ENCODE assay signal across 8 cellular contexts in genomic region chr16:1971678-1972489, GRCh38. TPM values are rescaled to one million over a fixed set of nuclear protein-coding genes. Genes with fewer than 3 reads are reported as not detected.
DNase-seq lines count a peak whose midpoint lies in the region; ATAC-seq, FAIRE-seq and TF ChIP-seq lines count a peak whose summit lies in the region.

Gene TBL3, plus strand, starts transcription at chr16:1972053. Its CDS starts 112 bp downstream, at chr16:1972165.

- H3K9me2 ChIP-seq in OCI-LY1 (ENCODE audit: low read depth, low read length): no peaks in the 10 kb centered on the region

- H3F3A ChIP-seq in OCI-LY1 (ENCODE audit: insufficient read depth, low read length): no peaks in the 10 kb centered on the region

- H3K4me3 ChIP-seq in HUES6 (ENCODE audit: low read depth, low read length) (peak within 1 kb of the TSS; percentile 94), OCI-LY1 (ENCODE audit: low read depth, low read length, poor library complexity, severe bottlenecking) (peak within 1 kb of the TSS; percentile 95), endothelial cell of umbilical vein (replicated peaks in 1 of 3; ENCODE audit: insufficient read depth in 1 of 3, low read depth in 1 of 3, low read length in 3 of 3) (peak within 1 kb of the TSS; percentile 59 to 82 (median 62))

- dilution Hi-C loops in endothelial cell of umbilical vein (cut with MboI; ENCODE audit: extremely low pct_ligation_motif_present, low sequenced_read_pairs): no loop called here

- FAIRE-seq in D721Med (lab: Jason Lieb, UNC) (no peak), endothelial cell of umbilical vein (lab: Jason Lieb, UNC) (peak; percentile 88)

- peak; percentile 76 for ATAC-seq in GM21423 (IDR thresholded peaks at IDR 0.05; ENCODE audit: unreplicated experiment)

- intact Hi-C loops in endothelial cell of umbilical vein (cut with micrococcal nuclease): loop anchor here (1.0 kb wide), 1 partner anchor 12 kb away; the partner anchor contains the start of gene GFER

- H3K27ac ChIP-seq in HUES6 (ENCODE audit: low read depth, low read length): peak within 1 kb of the TSS; percentile 62; the same call in 1 of the 2 replicates
- peak within 1 kb of the TSS; percentile 84 for H3K27ac ChIP-seq in OCI-LY1 (ENCODE audit: low read depth, low read length, poor library complexity, severe bottlenecking)
- H3K27ac ChIP-seq in endothelial cell of umbilical vein (ENCODE audit: insufficient read depth, low read depth, low read length): peak within 1 kb of the TSS; percentile 40

- peak; percentile 99 for DNase-seq in D721Med (ENCODE audit: insufficient read length, low spot score)
- peak; percentile 93 for DNase-seq in activated T-cell treated with anti-CD3 and anti-CD28 coated beads for 1 hour (ENCODE audit: low read depth)
- DNase-seq in endothelial cell of umbilical vein (ENCODE audit: low read depth, low spot score): peak; percentile 95
- peak; percentile 88 for DNase-seq in middle frontal gyrus (ENCODE audit: extremely low spot score, low spot score)
- peak; percentile 94 for DNase-seq in stimulated activated CD8-positive, alpha-beta memory T cell treated with anti-CD3 and anti-CD28 coated beads, Interleukin-2, amount 100 ng/mL, for 1 hour (ENCODE audit: low read depth in 2 of 2)

- peak within 1 kb of the TSS; percentile 86 for H3K4me2 ChIP-seq in OCI-LY1 (ENCODE audit: low read length)
- H3K4me2 ChIP-seq in endothelial cell of umbilical vein (ENCODE audit: insufficient read depth, low read length): peak within 1 kb of the TSS; percentile 70

- H4K20me1 ChIP-seq in OCI-LY1 (ENCODE audit: insufficient read depth, low read length): no peaks in the 10 kb centered on the region
- no peaks in the 10 kb centered on the region for H4K20me1 ChIP-seq in endothelial cell of umbilical vein (replicated peaks; ENCODE audit: control insufficient read depth, extremely low read depth, insufficient read depth, low read length)

- peak within 1 kb of the TSS; percentile 88 for H3K9ac ChIP-seq in HUES6 (ENCODE audit: low read length)
- H3K9ac ChIP-seq in OCI-LY1 (ENCODE audit: low read length): peak within 1 kb of the TSS; percentile 81
- H3K9ac ChIP-seq in endothelial cell of umbilical vein (replicated peaks; ENCODE audit: extremely low read depth, insufficient read depth, low read length): peak within 1 kb of the TSS; percentile 76

- H3K9me1 ChIP-seq in endothelial cell of umbilical vein (replicated peaks; ENCODE audit: control insufficient read depth, extremely low read depth, insufficient read depth, low read length): no peaks in the 10 kb centered on the region

- CTCF ChIA-PET in endothelial cell of umbilical vein (lab: Charles Lee): interaction anchor here (1.4 kb wide), 1 partner anchor 169 kb away, joined by 5 read pairs; no protein-coding TSS in a partner anchor

- H3K27me3 ChIP-seq in HUES6 (ENCODE audit: control insufficient read depth, insufficient read depth, low read length) (no peaks in the 10 kb centered on the region), OCI-LY1 (ENCODE audit: insufficient read depth, low read length) (no peaks in the 10 kb centered on the region), endothelial cell of umbilical vein (ENCODE audit: control insufficient read depth in 2 of 2, insufficient read depth in 2 of 2, low read length in 2 of 2) (no peaks in the 10 kb centered on the region)

- H3K36me3 ChIP-seq in HUES6 (ENCODE audit: control insufficient read depth, insufficient read depth, low read length) (peaks cover 30% of the 10 kb centered on the region), OCI-LY1 (ENCODE audit: insufficient read depth, low read length) (peaks cover 28% of the 10 kb centered on the region), endothelial cell of umbilical vein (ENCODE audit: control insufficient read depth in 2 of 2, extremely low read depth in 1 of 2, insufficient read depth in 2 of 2, low read length in 2 of 2) (peaks cover 9 to 24% of the 10 kb centered on the region in 2 experiments)

- BruUV-seq in endothelial cell of umbilical vein (replicated peaks; lab: Mats Ljungman, UMichigan): no TSS peak

- H3K4me1 ChIP-seq in HUES6 (ENCODE audit: control insufficient read depth, insufficient read depth, low read length): peaks cover 6% of the 10 kb centered on the region; the same call in 1 of the 2 replicates
- peaks cover 27% of the 10 kb centered on the region for H3K4me1 ChIP-seq in OCI-LY1 (ENCODE audit: insufficient read depth, low read length, severe bottlenecking)
- peaks cover 4% of the 10 kb centered on the region for H3K4me1 ChIP-seq in endothelial cell of umbilical vein (ENCODE audit: control insufficient read depth, extremely low read depth, insufficient read depth, low read length)

- H2AFZ ChIP-seq in OCI-LY1 (ENCODE audit: low read length) (no peak within 1 kb of the TSS), endothelial cell of umbilical vein (ENCODE audit: low read depth, low read length) (peak within 1 kb of the TSS; percentile 65)

- H3K9me3 ChIP-seq in HUES6 (ENCODE audit: control insufficient read depth, insufficient read depth, low read depth, low read length): no peaks in the 10 kb centered on the region
- H3K9me3 ChIP-seq in OCI-LY1 (ENCODE audit: low read length): no peaks in the 10 kb centered on the region
- H3K9me3 ChIP-seq in endothelial cell of umbilical vein (replicated peaks; ENCODE audit: control insufficient read depth, insufficient read depth, low read length): no peaks in the 10 kb centered on the region

- no peak for TF ChIP-seq CTCF in D721Med (IDR thresholded peaks at IDR 0.05; ENCODE audit: insufficient read depth, missing control alignments)
- no peak for TF ChIP-seq CTCF in OCI-LY1 (IDR thresholded peaks at IDR 0.05; ENCODE audit: low read length)
- no peak for TF ChIP-seq CTCF in endothelial cell of umbilical vein (IDR thresholded peaks at IDR 0.05; ENCODE audit: extremely low read depth in 1 of 2, insufficient read depth in 1 of 2, low read depth in 1 of 2, low read length in 2 of 2)

- H3K79me2 ChIP-seq in OCI-LY1 (ENCODE audit: insufficient read depth, low read length) (peaks cover 4% of the 10 kb centered on the region; the same call in 1 of the 2 replicates), endothelial cell of umbilical vein (ENCODE audit: control insufficient read depth, insufficient read depth, low read length) (peaks cover 15% of the 10 kb centered on the region)

- peak; percentile 94 for TF ChIP-seq POLR2A in endothelial cell of umbilical vein (IDR thresholded peaks at IDR 0.05; ENCODE audit: low read depth, low read length)

- POLR2A ChIA-PET in endothelial cell of umbilical vein (lab: Charles Lee): interaction anchor here (1.2 kb wide), 1 partner anchor 8 kb away, joined by 3 read pairs; no protein-coding TSS in a partner anchor

TF ChIP-seq in endothelial cell of umbilical vein, 7 proteins besides CTCF, POLR2A, EP300 and RAD21:
- TF ChIP-seq FOS (IDR thresholded peaks at IDR 0.05; ENCODE audit: borderline replicate concordance, insufficient read depth, low read length) (no peak), JUN (IDR thresholded peaks at IDR 0.05; ENCODE audit: borderline replicate concordance, insufficient read depth, insufficient read length, low read depth) (no peak), POLR2AphosphoS5 (IDR thresholded peaks at IDR 0.05; ENCODE audit: insufficient read depth, low read depth, low read length) (peak; percentile 94), GATA2 (IDR thresholded peaks at IDR 0.05; ENCODE audit: insufficient read depth, insufficient read length, low read depth, low read length) (no peak), MAX (IDR thresholded peaks at IDR 0.05; ENCODE audit: insufficient read depth, insufficient read length) (peak; percentile 68)

RNA-seq across cellular contexts. Expression of gene TBL3, which starts in this region (rescaled TPM):
- total RNA-seq in endothelial cell of umbilical vein: 42.2 and 42.3 TPM in 2 replicates
- polyA plus RNA-seq in endothelial cell of umbilical vein: 77.1 and 80.6 TPM in 2 replicates
- polyA plus RNA-seq in endothelial cell of umbilical vein (2011; cell fraction: cytosol; rRNA removed): 41.0 and 51.3 TPM in 2 replicates
- 86.9 and 88.7 TPM in 2 replicates for polyA plus RNA-seq in endothelial cell of umbilical vein (2011; cell fraction: nucleus; rRNA removed)
- polyA plus RNA-seq in endothelial cell of umbilical vein (2012): 41.6 and 49.8 TPM in 2 replicates
- 38.8 and 42.1 TPM in 2 replicates for polyA minus RNA-seq in endothelial cell of umbilical vein
- polyA minus RNA-seq in endothelial cell of umbilical vein (2011; cell fraction: cytosol; rRNA and poly(A)+ RNA removed): 53.1 TPM
- polyA minus RNA-seq in endothelial cell of umbilical vein (2011; cell fraction: nucleus; rRNA and poly(A)+ RNA removed): 17.1 and 27.7 TPM in 2 replicates

Comparison
In these comparisons a context has a peak if more than half of its experiments do, and no peak if none do; other contexts are left out.
1. Peak in every context shown above with its lines: DNase-seq, ATAC-seq, H3K4me3 ChIP-seq and H3K27ac ChIP-seq.